Comparison of ENCODE assay signal across 8 cellular contexts in the genomic region with DNA sequence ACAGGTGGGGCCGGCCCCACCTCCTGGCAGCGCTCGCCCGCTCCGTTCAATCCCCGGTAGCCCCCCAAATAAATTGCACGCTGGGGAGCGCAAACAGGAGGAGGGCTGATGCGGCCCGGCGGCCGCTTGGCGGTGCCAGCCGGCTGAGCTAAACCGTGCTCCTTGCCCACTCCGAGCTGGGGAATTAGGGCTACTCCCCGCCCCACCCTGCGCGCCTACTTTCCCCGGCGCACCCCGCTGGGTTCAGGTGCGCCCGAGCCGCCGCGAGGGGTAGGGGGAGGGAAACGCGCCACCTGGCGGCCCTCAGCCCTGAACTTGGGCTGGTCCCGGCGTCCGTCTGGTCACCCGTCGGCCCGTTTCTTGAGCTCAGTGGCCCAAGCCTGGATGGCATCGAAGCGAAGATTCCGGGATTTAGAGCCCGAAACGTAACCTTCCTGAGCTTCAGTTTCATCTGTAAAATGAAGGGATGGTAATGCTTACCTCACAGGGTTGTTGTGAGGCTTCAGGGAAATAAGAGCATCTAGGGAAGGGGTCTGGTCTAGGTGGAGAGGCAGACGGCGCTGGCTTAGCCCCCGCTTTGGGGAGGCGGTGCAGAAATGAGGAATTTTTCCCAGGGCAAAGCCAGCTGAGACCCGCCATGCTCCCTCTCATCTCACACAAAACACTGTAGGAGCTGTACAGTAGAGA. TPM values are rescaled to one million over a fixed set of nuclear protein-coding genes. Genes with fewer than 3 reads are reported as not detected.
DNase-seq lines count a peak whose midpoint lies in the region; ATAC-seq, FAIRE-seq and TF ChIP-seq lines count a peak whose summit lies in the region.

No MANE protein-coding gene starts in this region.

- FAIRE-seq in GM12891 (lab: Jason Lieb, UNC) (no peak), HepG2 (lab: Jason Lieb, UNC) (no peak)

- H3K36me3 ChIP-seq in HepG2 (replicated peaks in 1 of 2; ENCODE audit: control insufficient read depth in 1 of 2, insufficient read depth in 2 of 2, low read length in 2 of 2) = no peaks in the 10 kb centered on the region

- peaks cover 9% of the 10 kb centered on the region for H3K4me1 Mint-ChIP-seq in chondrocyte (ENCODE audit: low read depth)

- CTCF ChIA-PET in HepG2 (lab: Yijun Ruan, JAX; ENCODE audit: low intra/inter-chr PET ratio, low total read pairs) = interaction anchor here (1.7 to 2.9 kb wide), 2 partner anchors 71 to 85 kb away, joined by 6 to 44 read pairs; no protein-coding TSS in a partner anchor

- peaks cover 46% of the 10 kb centered on the region for H3K27me3 Mint-ChIP-seq in chondrocyte (ENCODE audit: low read depth)

- intact Hi-C loops in HepG2 (cut with micrococcal nuclease; ENCODE audit: unreplicated experiment) = loop anchor here (1.0 to 5.0 kb wide), 2 partner anchors 50 to 86 kb away; no protein-coding TSS in a partner anchor

- H3K27me3 ChIP-seq in HepG2 (ENCODE audit: control insufficient read depth in 1 of 2, insufficient read depth in 2 of 2, low read length in 2 of 2) = peaks cover 0 to 34% of the 10 kb centered on the region in 2 experiments; a peak in 3 of 5 replicates

- DNase-seq in GM12891 (ENCODE audit: insufficient read length, low spot score) (peak; percentile 71), NCI-H2107 (lab: John Stamatoyannopoulos, UW) (peak; percentile 100), chondrocyte (ENCODE audit: low spot score) (no peak), HepG2 (ENCODE audit: low spot score) (peak; percentile 24), ecto neural progenitor cell (ENCODE audit: low spot score) (no peak)
- peak; percentile 49 for DNase-seq in activated CD4-positive, alpha-beta T cell treated with anti-CD3 and anti-CD28 coated beads for 1 hour
- DNase-seq in stimulated activated CD4-positive, alpha-beta T cell treated with anti-CD3 and anti-CD28 coated beads, Interleukin-4, amount 100 ng/mL, for 4 hours = peak; percentile 60 to 67

- 0% methylated on average over 10 of the region's 46 CpGs for WGBS in HepG2 (ENCODE audit: low lambda C conversion rate)

- H4K20me1 ChIP-seq in HepG2 (ENCODE audit: insufficient read depth, low read length) = no peaks in the 10 kb centered on the region

- H3K79me2 ChIP-seq in HepG2 (ENCODE audit: insufficient read depth, low read length) = no peaks in the 10 kb centered on the region

- no peak overlapping the region for H2AFZ ChIP-seq in HepG2 (ENCODE audit: low read length)

- H3K4me3 Mint-ChIP-seq in chondrocyte (ENCODE audit: unreplicated experiment) = peak overlapping the region; percentile 65

- peak overlapping the region; percentile 60 to 85 (median 64) for H3K4me3 ChIP-seq in HepG2 (replicated peaks in 1 of 3; ENCODE audit: insufficient read depth in 1 of 3, low read depth in 2 of 3, low read length in 3 of 3)

- in situ Hi-C loops in HepG2 (cut with HindIII; ENCODE audit: extremely low pct_ligation_motif_present, low pct_unique_long_range_greater_than_20kb) = loop anchor here (5.0 kb wide), 1 partner anchor 85 kb away; no protein-coding TSS in a partner anchor

- TF ChIP-seq RAD21 in HepG2 (CRISPR knock-in tag; IDR thresholded peaks at IDR 0.05) = peak; percentile 72

- H3K9me3 ChIP-seq in HepG2 (ENCODE audit: low read length) = no peaks in the 10 kb centered on the region

- no peak overlapping the region for H3K27ac Mint-ChIP-seq in chondrocyte (ENCODE audit: unreplicated experiment)

- BruUV-seq in HepG2 (replicated peaks; lab: Mats Ljungman, UMichigan) = no TSS peak

- POLR2A ChIA-PET in HepG2 (lab: Yijun Ruan, JAX) = interaction anchor here (0.6 to 2.9 kb wide), 7 partner anchors 18 to 424 kb away, joined by 3 to 8 read pairs (median 4); a partner anchor contains a TSS

- no peak for TF ChIP-seq POLR2A in GM12891 (IDR thresholded peaks at IDR 0.05; ENCODE audit: low read depth, low read length)
- TF ChIP-seq POLR2A in HepG2 (IDR thresholded peaks at IDR 0.05; ENCODE audit: insufficient read depth in 1 of 2, low read depth in 2 of 2, low read length in 2 of 2) = no peak

- H3K4me1 ChIP-seq in HepG2 (ENCODE audit: insufficient read depth, low read length) = peaks cover 46% of the 10 kb centered on the region

- H3K4me2 ChIP-seq in HepG2 (ENCODE audit: low read depth, low read length) = peak overlapping the region; percentile 90

- H3K27ac ChIP-seq in HepG2 (ENCODE audit: extremely low read length, insufficient read depth, low read length) = no peak overlapping the region

- TF ChIP-seq EP300 in HepG2 (IDR thresholded peaks at IDR 0.05; ENCODE audit: low read depth in 2 of 2, low read length in 2 of 2) = no peak
- TF ChIP-seq EP300 in HepG2 (CRISPR knock-in tag; IDR thresholded peaks at IDR 0.05; ENCODE audit: borderline replicate concordance) = no peak

- H3K9ac ChIP-seq in HepG2 (ENCODE audit: insufficient read depth, low read depth, low read length) = no peak overlapping the region

- TF ChIP-seq CTCF in chondrocyte (IDR thresholded peaks at IDR 0.05) (peak; percentile 88), HepG2 (CRISPR knock-in tag; IDR thresholded peaks at IDR 0.05) (peak; percentile 94)

- no peaks in the 10 kb centered on the region for H3K9me3 Mint-ChIP-seq in chondrocyte (ENCODE audit: low read depth)

- peak; percentile 72 for ATAC-seq in HG02759 (IDR thresholded peaks at IDR 0.05; ENCODE audit: unreplicated experiment)
- ATAC-seq in HepG2 = peak; percentile 69

- no peaks in the 10 kb centered on the region for H3K36me3 Mint-ChIP-seq in chondrocyte (ENCODE audit: low read depth)

RNA-seq across cellular contexts. Expression of a gene that starts 0.5 kb away (rescaled TPM):
- polyA plus RNA-seq in GM12891 (2012; ENCODE audit: low read depth, missing spikeins) = 1.2 TPM
- total RNA-seq in chondrocyte = 0.29 to 0.62 TPM (median 0.47 TPM) in 3 replicates
- total RNA-seq in HepG2 (2016; rRNA removed; fragmentation: Illumina TruSeq; extraction: Trizol) = 0.31 and 0.42 TPM in 2 replicates
- total RNA-seq in HepG2 (2016; cell fraction: cytosol; rRNA removed; fragmentation: Illumina TruSeq; extraction: Trizol; ENCODE audit: low read depth) = 0.20 and 0.26 TPM in 2 replicates
- total RNA-seq in HepG2 (2016; cell fraction: insoluble cytoplasmic fraction; rRNA removed; fragmentation: Illumina TruSeq; extraction: Trizol) = 0.15 and 0.30 TPM in 2 replicates
- 0.28 and 0.34 TPM in 2 replicates for total RNA-seq in HepG2 (2016; cell fraction: membrane; rRNA removed; fragmentation: Illumina TruSeq; extraction: Trizol)
- total RNA-seq in HepG2 (2016; cell fraction: nucleus; rRNA removed; fragmentation: Illumina TruSeq; extraction: Trizol) = 0.38 and 0.62 TPM in 2 replicates
- 1.7 and 2.1 TPM in 2 replicates for polyA plus RNA-seq in HepG2 (2011; rRNA removed)
- 1.7 and 2.2 TPM in 2 replicates for polyA plus RNA-seq in HepG2 (2011; cell fraction: cytosol; rRNA removed)
- polyA plus RNA-seq in HepG2 (2011; cell fraction: nucleus; rRNA removed) = 0.77 and 1.6 TPM in 2 replicates
- polyA plus RNA-seq in HepG2 (2012) = 4.1 and 5.6 TPM in 2 replicates
- 0.14 and 0.15 TPM in 2 replicates for polyA plus RNA-seq in HepG2 (2016; cell fraction: cytosol; fragmentation: Illumina TruSeq; extraction: Trizol; ENCODE audit: low read depth)
- 0.21 and 0.37 TPM in 2 replicates for polyA plus RNA-seq in HepG2 (2016; cell fraction: insoluble cytoplasmic fraction; fragmentation: Illumina TruSeq; extraction: Trizol; ENCODE audit: low read depth)
- 0.28 and 0.40 TPM in 2 replicates for polyA plus RNA-seq in HepG2 (2016; cell fraction: membrane; fragmentation: Illumina TruSeq; extraction: Trizol; ENCODE audit: low read depth)
- 0.29 and 0.42 TPM in 2 replicates for polyA plus RNA-seq in HepG2 (2016; cell fraction: nucleus; fragmentation: Illumina TruSeq; extraction: Trizol; ENCODE audit: insufficient read depth, low read depth)
- polyA minus RNA-seq in HepG2 (2011; rRNA and poly(A)+ RNA removed; ENCODE audit: low replicate concordance) = 2.5 and 7.8 TPM in 2 replicates
- 0.79 and 1.5 TPM in 2 replicates for polyA minus RNA-seq in HepG2 (2011; cell fraction: cytosol; rRNA and poly(A)+ RNA removed)
- 1.3 and 3.1 TPM in 2 replicates for polyA minus RNA-seq in HepG2 (2011; cell fraction: nucleus; rRNA and poly(A)+ RNA removed)

RNA-seq across cellular contexts. Expression of a gene that starts 19.0 kb away (rescaled TPM):
- polyA plus RNA-seq in GM12891 (2012; ENCODE audit: low read depth, missing spikeins) = 20.9 TPM
- total RNA-seq in chondrocyte = 9.3 to 12.3 TPM (median 10.7 TPM) in 3 replicates
- total RNA-seq in HepG2 (2016; rRNA removed; fragmentation: Illumina TruSeq; extraction: Trizol) = 20.4 and 20.7 TPM in 2 replicates
- total RNA-seq in HepG2 (2016; cell fraction: cytosol; rRNA removed; fragmentation: Illumina TruSeq; extraction: Trizol; ENCODE audit: low read depth) = 6.6 and 8.1 TPM in 2 replicates
- total RNA-seq in HepG2 (2016; cell fraction: insoluble cytoplasmic fraction; rRNA removed; fragmentation: Illumina TruSeq; extraction: Trizol) = 20.6 and 21.7 TPM in 2 replicates
- total RNA-seq in HepG2 (2016; cell fraction: membrane; rRNA removed; fragmentation: Illumina TruSeq; extraction: Trizol) = 11.4 and 13.2 TPM in 2 replicates
- 24.7 and 29.2 TPM in 2 replicates for total RNA-seq in HepG2 (2016; cell fraction: nucleus; rRNA removed; fragmentation: Illumina TruSeq; extraction: Trizol)
- 11.5 and 13.4 TPM in 2 replicates for polyA plus RNA-seq in HepG2 (2011; rRNA removed)
- polyA plus RNA-seq in HepG2 (2011; cell fraction: cytosol; rRNA removed) = 6.3 and 6.6 TPM in 2 replicates
- 11.5 and 15.4 TPM in 2 replicates for polyA plus RNA-seq in HepG2 (2011; cell fraction: nucleus; rRNA removed)
- 10.4 and 13.0 TPM in 2 replicates for polyA plus RNA-seq in HepG2 (2012)
- 2.8 and 4.0 TPM in 2 replicates for polyA plus RNA-seq in HepG2 (2016; cell fraction: cytosol; fragmentation: Illumina TruSeq; extraction: Trizol; ENCODE audit: low read depth)
- polyA plus RNA-seq in HepG2 (2016; cell fraction: insoluble cytoplasmic fraction; fragmentation: Illumina TruSeq; extraction: Trizol; ENCODE audit: low read depth) = 13.4 and 19.6 TPM in 2 replicates
- 5.7 and 6.6 TPM in 2 replicates for polyA plus RNA-seq in HepG2 (2016; cell fraction: membrane; fragmentation: Illumina TruSeq; extraction: Trizol; ENCODE audit: low read depth)
- 46.0 and 50.5 TPM in 2 replicates for polyA plus RNA-seq in HepG2 (2016; cell fraction: nucleus; fragmentation: Illumina TruSeq; extraction: Trizol; ENCODE audit: insufficient read depth, low read depth)
- 11.6 and 20.1 TPM in 2 replicates for polyA minus RNA-seq in HepG2 (2011; rRNA and poly(A)+ RNA removed; ENCODE audit: low replicate concordance)
- 5.3 and 8.4 TPM in 2 replicates for polyA minus RNA-seq in HepG2 (2011; cell fraction: cytosol; rRNA and poly(A)+ RNA removed)
- 22.4 and 32.9 TPM in 2 replicates for polyA minus RNA-seq in HepG2 (2011; cell fraction: nucleus; rRNA and poly(A)+ RNA removed)

RNA-seq across cellular contexts. Expression of a gene that starts 52.7 kb away (rescaled TPM):
- polyA plus RNA-seq in GM12891 (2012; ENCODE audit: low read depth, missing spikeins) = 10.4 TPM
- 1.4 to 2.5 TPM (median 1.8 TPM) in 3 replicates for total RNA-seq in chondrocyte
- total RNA-seq in HepG2 (2016; rRNA removed; fragmentation: Illumina TruSeq; extraction: Trizol) = not detected in 2 replicates
- not detected in 2 replicates for total RNA-seq in HepG2 (2016; cell fraction: cytosol; rRNA removed; fragmentation: Illumina TruSeq; extraction: Trizol; ENCODE audit: low read depth)
- total RNA-seq in HepG2 (2016; cell fraction: insoluble cytoplasmic fraction; rRNA removed; fragmentation: Illumina TruSeq; extraction: Trizol) = 0.11 TPM in 1 of 2 replicates, not detected in the other
- total RNA-seq in HepG2 (2016; cell fraction: membrane; rRNA removed; fragmentation: Illumina TruSeq; extraction: Trizol) = not detected in 2 replicates
- total RNA-seq in HepG2 (2016; cell fraction: nucleus; rRNA removed; fragmentation: Illumina TruSeq; extraction: Trizol) = not detected in 2 replicates
- 0.05 and 0.08 TPM in 2 replicates for polyA plus RNA-seq in HepG2 (2011; rRNA removed)
- not detected in 2 replicates for polyA plus RNA-seq in HepG2 (2011; cell fraction: cytosol; rRNA removed)
- polyA plus RNA-seq in HepG2 (2011; cell fraction: nucleus; rRNA removed) = 0.13 TPM in 1 of 2 replicates, not detected in the other
- not detected in 2 replicates for polyA plus RNA-seq in HepG2 (2012)
- polyA plus RNA-seq in HepG2 (2016; cell fraction: cytosol; fragmentation: Illumina TruSeq; extraction: Trizol; ENCODE audit: low read depth) = not detected in 2 replicates
- polyA plus RNA-seq in HepG2 (2016; cell fraction: insoluble cytoplasmic fraction; fragmentation: Illumina TruSeq; extraction: Trizol; ENCODE audit: low read depth) = not detected in 2 replicates
- polyA plus RNA-seq in HepG2 (2016; cell fraction: membrane; fragmentation: Illumina TruSeq; extraction: Trizol; ENCODE audit: low read depth) = not detected in 2 replicates
- polyA plus RNA-seq in HepG2 (2016; cell fraction: nucleus; fragmentation: Illumina TruSeq; extraction: Trizol; ENCODE audit: insufficient read depth, low read depth) = not detected in 2 replicates
- polyA minus RNA-seq in HepG2 (2011; rRNA and poly(A)+ RNA removed; ENCODE audit: low replicate concordance) = 0.06 and 0.16 TPM in 2 replicates
- not detected in 2 replicates for polyA minus RNA-seq in HepG2 (2011; cell fraction: cytosol; rRNA and poly(A)+ RNA removed)
- polyA minus RNA-seq in HepG2 (2011; cell fraction: nucleus; rRNA and poly(A)+ RNA removed) = not detected in 2 replicates

Comparison
In these comparisons a context has a peak if more than half of its experiments do, and no peak if none do; other contexts are left out.
1. DNase-seq: peak in GM12891 (single experiment), NCI-H2107 (single experiment), activated CD4-positive, alpha-beta T cell treated with anti-CD3 and anti-CD28 coated beads for 1 hour (single experiment), HepG2 (single experiment) and stimulated activated CD4-positive, alpha-beta T cell treated with anti-CD3 and anti-CD28 coated beads, Interleukin-4, amount 100 ng/mL, for 4 hours (2 of 2); none in chondrocyte (single experiment) and ecto neural progenitor cell (single experiment).